In the genomic region with DNA sequence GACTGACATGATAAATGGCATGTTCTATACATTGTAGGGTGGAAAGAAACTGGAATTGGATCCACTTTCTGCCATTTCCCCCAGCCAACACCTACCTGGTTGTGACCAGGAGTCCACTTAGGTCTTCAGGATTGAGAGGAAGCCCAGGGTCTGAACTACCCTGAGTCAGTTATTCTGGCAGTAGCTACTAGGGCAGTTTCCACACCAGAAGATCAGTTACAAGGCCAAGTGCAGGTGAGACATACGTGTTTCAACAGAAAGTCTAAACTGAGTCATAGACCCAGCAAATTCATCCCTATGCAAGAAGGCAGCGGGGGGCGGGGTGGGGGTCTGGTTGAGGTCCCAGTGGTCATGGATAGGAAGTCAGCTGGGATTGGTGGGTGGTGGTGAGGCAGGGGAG, we compare ENCODE assay signal across 24 cellular contexts.
"Had no signal": no experiment of that assay in that cellular context is flagged by ENCODE, and none has a peak within 500 bp of the region (broad histone marks: within the 10 kb centered on the region; RNA-seq: fewer than 3 reads in every experiment).

No MANE protein-coding gene starts in this region.

- FAIRE-seq: endothelial cell of umbilical vein had no signal

- H3K9me3 Mint-ChIP-seq: endodermal cell; naive B cell; nephron; stimulated activated naive B cell treated with anti-CD40 and anti-IgM and Interleukin-4, amounts not matched to agents 10 μg/mL and 1 μg/mL and 100 μg/mL, for 72 hours; stimulated activated naive CD8-positive, alpha-beta T cell treated with anti-CD3 and anti-CD28 coated beads, Interleukin-15, amount 100 ng/mL, for 72 hours had no signal

- H3K4me3 ChIP-seq: gastroesophageal sphincter, left lung, lower lobe of right lung, psoas muscle, right lobe of liver, spleen, testis, transverse colon had no signal

- H3K4me1 ChIP-seq: left lung, parathyroid adenoma, psoas muscle, right lobe of liver, spleen, testis had no signal

- DNase-seq: effector CD4-positive, alpha-beta T cell; endodermal cell; glutamatergic neuron; islet precursor cell; lower lobe of right lung; mesendoderm; naive B cell; occipital lobe; psoas muscle; retina; right lobe of liver; spleen; stimulated activated CD4-positive, alpha-beta T cell treated with anti-CD3 and anti-CD28 coated beads, Interleukin-15, amount 100 ng/mL, for 24 hours; stimulated activated CD4-positive, alpha-beta T cell treated with anti-CD3 and anti-CD28 coated beads, Interleukin-1b, Interleukin-23, amount 100 ng/mL, for 48 hours; stimulated activated CD4-positive, alpha-beta T cell treated with anti-CD3 and anti-CD28 coated beads, Interleukin-4, amount 100 ng/mL, for 24 hours; stimulated activated naive B cell treated with anti-CD40 and anti-IgM and Interleukin-4, amounts not matched to agents 10 μg/mL and 1 μg/mL and 100 μg/mL, for 72 hours; stimulated activated naive CD8-positive, alpha-beta T cell treated with anti-CD3 and anti-CD28 coated beads, Interleukin-15, amount 100 ng/mL, for 72 hours; testis; transverse colon had no signal

- H2AFZ ChIP-seq: parathyroid adenoma had no signal

- H3K9ac ChIP-seq: parathyroid adenoma had no signal

- H3K27ac Mint-ChIP-seq: endodermal cell; naive B cell; stimulated activated naive B cell treated with anti-CD40 and anti-IgM and Interleukin-4, amounts not matched to agents 10 μg/mL and 1 μg/mL and 100 μg/mL, for 72 hours; stimulated activated naive CD8-positive, alpha-beta T cell treated with anti-CD3 and anti-CD28 coated beads, Interleukin-15, amount 100 ng/mL, for 72 hours had no signal

- H3K4me1 Mint-ChIP-seq: naive B cell; stimulated activated naive B cell treated with anti-CD40 and anti-IgM and Interleukin-4, amounts not matched to agents 10 μg/mL and 1 μg/mL and 100 μg/mL, for 72 hours; stimulated activated naive CD8-positive, alpha-beta T cell treated with anti-CD3 and anti-CD28 coated beads, Interleukin-15, amount 100 ng/mL, for 72 hours had no signal

- H3K9me3 ChIP-seq: gastroesophageal sphincter, left lung, lower lobe of right lung, psoas muscle, right lobe of liver, spleen, testis, transverse colon had no signal

- ATAC-seq: gastroesophageal sphincter; left lung; lower lobe of right lung; right lobe of liver; stimulated activated naive B cell treated with anti-CD40 and anti-IgM and Interleukin-4, amounts not matched to agents 10 μg/mL and 1 μg/mL and 100 μg/mL, for 72 hours; stimulated activated naive CD8-positive, alpha-beta T cell treated with anti-CD3 and anti-CD28 coated beads, Interleukin-15, amount 100 ng/mL, for 72 hours had no signal

- H3K36me3 ChIP-seq: gastroesophageal sphincter, left lung, lower lobe of right lung, right lobe of liver, spleen, transverse colon had no signal

- H3K4me3 Mint-ChIP-seq: endodermal cell; naive B cell; nephron; stimulated activated naive B cell treated with anti-CD40 and anti-IgM and Interleukin-4, amounts not matched to agents 10 μg/mL and 1 μg/mL and 100 μg/mL, for 72 hours; stimulated activated naive CD8-positive, alpha-beta T cell treated with anti-CD3 and anti-CD28 coated beads, Interleukin-15, amount 100 ng/mL, for 72 hours had no signal

- H3K36me3 Mint-ChIP-seq: naive B cell; stimulated activated naive B cell treated with anti-CD40 and anti-IgM and Interleukin-4, amounts not matched to agents 10 μg/mL and 1 μg/mL and 100 μg/mL, for 72 hours had no signal

- H3K27ac ChIP-seq: left lung, lower lobe of right lung, parathyroid adenoma, psoas muscle, right lobe of liver, spleen, testis, transverse colon had no signal

- H3K27me3 ChIP-seq: gastroesophageal sphincter, left lung, right lobe of liver, testis, transverse colon had no signal
